17 cellular contexts compared by ENCODE assay signal in the genomic region with DNA sequence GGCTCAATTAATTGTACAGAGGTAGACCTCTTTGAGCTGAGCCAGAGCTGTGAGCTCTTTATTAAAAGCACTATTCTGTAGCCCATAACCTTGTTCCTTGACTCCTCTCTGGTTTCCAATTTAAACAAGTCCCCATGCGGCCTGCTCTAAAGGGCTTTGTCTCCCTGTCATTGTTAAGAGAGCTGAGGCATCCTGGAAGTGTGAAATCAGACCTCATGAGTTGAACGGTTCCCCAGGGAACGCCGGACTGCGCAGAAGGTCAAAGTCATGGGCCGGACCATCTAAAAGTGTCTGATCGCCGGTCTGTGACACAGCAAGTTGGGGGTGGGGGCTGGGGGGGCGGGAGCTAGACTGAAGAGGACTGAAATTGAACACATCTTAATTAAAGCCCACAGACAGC.
DNase-seq lines count a peak whose midpoint lies in the region; ATAC-seq, FAIRE-seq and TF ChIP-seq lines count a peak whose summit lies in the region.
"Had no signal": no experiment of that assay in that cellular context is flagged by ENCODE, and none has a peak within 500 bp of the region (broad histone marks: within the 10 kb centered on the region; RNA-seq: fewer than 3 reads in every experiment).

No MANE protein-coding gene starts in this region.

- no peak overlapping the region for H3K4me3 Mint-ChIP-seq in endothelial cell (ENCODE audit: unreplicated experiment)
- no peak overlapping the region for H3K4me3 Mint-ChIP-seq in nephron
- no peak overlapping the region for H3K4me3 Mint-ChIP-seq in activated T-cell treated with anti-CD3 and anti-CD28 coated beads, Interleukin-2, amount 50 U/mL, for 72 hours
- H3K4me3 Mint-ChIP-seq: activated naive CD4-positive, alpha-beta T cell treated with anti-CD3 and anti-CD28 coated beads, Interleukin-2, amount 50 U/mL, for 24 hours had no signal

- no peak for ATAC-seq in HG03280 (IDR thresholded peaks at IDR 0.05; ENCODE audit: unreplicated experiment)
- ATAC-seq in activated T-cell treated with anti-CD3 and anti-CD28 coated beads, Interleukin-2, amount 50 U/mL, for 72 hours (replicated peaks in 1 of 2), result no peak
- ATAC-seq: body of pancreas had no signal

- no peaks in the 10 kb centered on the region for H3K4me1 Mint-ChIP-seq in endothelial cell (ENCODE audit: unreplicated experiment)
- peaks cover 13% of the 10 kb centered on the region for H3K4me1 Mint-ChIP-seq in nephron
- H3K4me1 Mint-ChIP-seq in activated T-cell treated with anti-CD3 and anti-CD28 coated beads, Interleukin-2, amount 50 U/mL, for 72 hours (ENCODE audit: low read depth), result no peaks in the 10 kb centered on the region
- H3K4me1 Mint-ChIP-seq: activated naive CD4-positive, alpha-beta T cell treated with anti-CD3 and anti-CD28 coated beads, Interleukin-2, amount 50 U/mL, for 24 hours had no signal

- no peaks in the 10 kb centered on the region for H3K9me3 Mint-ChIP-seq in endothelial cell (ENCODE audit: unreplicated experiment)
- H3K9me3 Mint-ChIP-seq in nephron, result no peaks in the 10 kb centered on the region
- no peaks in the 10 kb centered on the region for H3K9me3 Mint-ChIP-seq in activated T-cell treated with anti-CD3 and anti-CD28 coated beads, Interleukin-2, amount 50 U/mL, for 72 hours
- H3K9me3 Mint-ChIP-seq: activated naive CD4-positive, alpha-beta T cell treated with anti-CD3 and anti-CD28 coated beads, Interleukin-2, amount 50 U/mL, for 24 hours had no signal

- H3K36me3 Mint-ChIP-seq in endothelial cell (ENCODE audit: low read depth, unreplicated experiment) (no peaks in the 10 kb centered on the region), nephron (ENCODE audit: low read depth) (no peaks in the 10 kb centered on the region)
- H3K36me3 Mint-ChIP-seq in activated T-cell treated with anti-CD3 and anti-CD28 coated beads, Interleukin-2, amount 50 U/mL, for 72 hours (ENCODE audit: insufficient read depth in 2 of 2), result no peaks in the 10 kb centered on the region
- H3K36me3 Mint-ChIP-seq: activated naive CD4-positive, alpha-beta T cell treated with anti-CD3 and anti-CD28 coated beads, Interleukin-2, amount 50 U/mL, for 24 hours had no signal

- H3K27ac Mint-ChIP-seq in endothelial cell (ENCODE audit: unreplicated experiment) (no peak overlapping the region), nephron (peak overlapping the region in 2 of 3 experiments; percentile 21 to 32)
- H3K27ac Mint-ChIP-seq in activated T-cell treated with anti-CD3 and anti-CD28 coated beads, Interleukin-2, amount 50 U/mL, for 72 hours, result no peak overlapping the region
- H3K27ac Mint-ChIP-seq: activated naive CD4-positive, alpha-beta T cell treated with anti-CD3 and anti-CD28 coated beads, Interleukin-2, amount 50 U/mL, for 24 hours had no signal

- FAIRE-seq in GM19239 (lab: Jason Lieb, UNC), result no peak

- H3K27me3 Mint-ChIP-seq in endothelial cell (ENCODE audit: unreplicated experiment), result no peaks in the 10 kb centered on the region
- H3K27me3 Mint-ChIP-seq in nephron (ENCODE audit: low read depth), result no peaks in the 10 kb centered on the region
- H3K27me3 Mint-ChIP-seq in activated T-cell treated with anti-CD3 and anti-CD28 coated beads, Interleukin-2, amount 50 U/mL, for 72 hours (ENCODE audit: low read depth), result no peaks in the 10 kb centered on the region
- H3K27me3 Mint-ChIP-seq: activated naive CD4-positive, alpha-beta T cell treated with anti-CD3 and anti-CD28 coated beads, Interleukin-2, amount 50 U/mL, for 24 hours had no signal

- DNase-seq in D341Med (ENCODE audit: low spot score) (peak; percentile 23), NCI-H2107 (lab: John Stamatoyannopoulos, UW) (peak; percentile 2), endothelial cell (ENCODE audit: low spot score) (peak; percentile 6), GM19239 (ENCODE audit: insufficient read length, low spot score) (no peak)
- no peak for DNase-seq in activated T-cell treated with anti-CD3 and anti-CD28 coated beads, Interleukin-2, amount 50 U/mL, for 72 hours
- DNase-seq: body of pancreas; dorsolateral prefrontal cortex; EL; IMR-90; islet precursor cell; MG63; Peyer's patch; stimulated activated CD4-positive, alpha-beta T cell treated with anti-CD3 and anti-CD28 coated beads, Interleukin-4, amount 100 ng/mL, for 1 hour; SW 1271 had no signal

- TF ChIP-seq CTCF in endothelial cell (IDR thresholded peaks at IDR 0.05; ENCODE audit: unreplicated experiment) (no peak), nephron (IDR thresholded peaks at IDR 0.05; ENCODE audit: unreplicated experiment in 3 of 3) (no peak)

Comparison
In these comparisons a context has a peak if more than half of its experiments do, and no peak if none do; other contexts are left out.
1. DNase-seq: peak in D341Med (single experiment), NCI-H2107 (single experiment) and endothelial cell (single experiment); none in GM19239 (single experiment) and activated T-cell treated with anti-CD3 and anti-CD28 coated beads, Interleukin-2, amount 50 U/mL, for 72 hours (0 of 2).
2. H3K27ac Mint-ChIP-seq: peak in nephron (2 of 3); none in endothelial cell (single experiment) and activated T-cell treated with anti-CD3 and anti-CD28 coated beads, Interleukin-2, amount 50 U/mL, for 72 hours (single experiment).